ENCODE assay signal across 28 cellular contexts in the genomic region with DNA sequence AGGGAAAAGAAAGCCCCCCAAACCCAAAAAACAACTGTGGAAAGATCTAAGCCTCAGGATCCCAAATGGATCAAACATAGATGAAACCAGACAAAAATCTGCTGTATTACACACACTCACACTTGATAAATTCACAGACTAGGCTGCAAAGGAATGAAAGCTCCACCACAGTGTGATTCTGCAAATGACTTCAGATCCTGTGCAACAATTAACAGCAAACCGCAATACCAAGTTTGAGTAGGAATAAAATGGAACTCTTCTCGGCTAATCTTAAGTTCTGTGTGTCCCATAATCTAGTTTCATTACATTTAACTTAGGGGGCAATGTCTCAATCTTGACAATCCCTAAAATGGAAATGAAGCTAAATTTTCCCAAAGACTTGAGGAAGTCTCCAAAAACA. TPM values are rescaled to one million over a fixed set of nuclear protein-coding genes. Genes with fewer than 3 reads are reported as not detected.
DNase-seq lines count a peak whose midpoint lies in the region; ATAC-seq and TF ChIP-seq lines count a peak whose summit lies in the region.
"Had no signal": no experiment of that assay in that cellular context is flagged by ENCODE, and none has a peak within 500 bp of the region (broad histone marks: within the 10 kb centered on the region; RNA-seq: fewer than 3 reads in every experiment).

No MANE protein-coding gene starts in this region.

- H3K36me3 Mint-ChIP-seq in activated naive CD4-positive, alpha-beta T cell treated with anti-CD3 and anti-CD28 coated beads, Interleukin-2, amount 50 U/mL, for 24 hours = peaks cover 36% of the 10 kb centered on the region
- H3K36me3 Mint-ChIP-seq in activated naive CD4-positive, alpha-beta T cell treated with anti-CD3 and anti-CD28 coated beads, Interleukin-2, amount 50 U/mL, for 72 hours = peaks cover 15 to 35% of the 10 kb centered on the region in 2 donors
- H3K36me3 Mint-ChIP-seq in IgD-negative memory B cell (peaks cover 9% of the 10 kb centered on the region), glutamatergic neuron (ENCODE audit: unreplicated experiment) (peaks cover 4% of the 10 kb centered on the region)
- H3K36me3 Mint-ChIP-seq in stimulated activated effector memory CD8-positive, alpha-beta T cell treated with anti-CD3 and anti-CD28 coated beads, Interleukin-12 subunit alpha, Interleukin-12 subunit beta, amount 100 ng/mL, for 72 hours = peaks cover 77% of the 10 kb centered on the region

- peak overlapping the region; percentile 66 for H3K27ac Mint-ChIP-seq in activated naive CD4-positive, alpha-beta T cell treated with anti-CD3 and anti-CD28 coated beads, Interleukin-2, amount 50 U/mL, for 24 hours
- H3K27ac Mint-ChIP-seq in activated naive CD4-positive, alpha-beta T cell treated with anti-CD3 and anti-CD28 coated beads, Interleukin-2, amount 50 U/mL, for 72 hours = peak overlapping the region in 1 of 2 donors; percentile 19
- H3K27ac Mint-ChIP-seq in IgD-negative memory B cell (peak overlapping the region; percentile 39 to 76 (median 65)), glutamatergic neuron (ENCODE audit: unreplicated experiment) (peak overlapping the region; percentile 17)
- peak overlapping the region; percentile 40 for H3K27ac Mint-ChIP-seq in stimulated activated effector memory CD8-positive, alpha-beta T cell treated with anti-CD3 and anti-CD28 coated beads, Interleukin-12 subunit alpha, Interleukin-12 subunit beta, amount 100 ng/mL, for 72 hours
- H3K27ac Mint-ChIP-seq: activated T-helper 2 cell treated with anti-CD3 and anti-CD28 coated beads, Interferon-gamma antibody, Interleukin-2, Interleukin-4, amounts not matched to agents 10 μg/mL and 5 μg/mL and 100 μg/mL, durations not matched to agents 14 hours and 24 hours and 36 hours had no signal

- H3K4me3 ChIP-seq in upper lobe of right lung = no peak overlapping the region
- H3K4me3 ChIP-seq: tibial nerve had no signal

- H3K9me3 ChIP-seq in upper lobe of right lung = no peaks in the 10 kb centered on the region
- H3K9me3 ChIP-seq: tibial nerve had no signal

- no peaks in the 10 kb centered on the region for H3K9me3 Mint-ChIP-seq in activated naive CD4-positive, alpha-beta T cell treated with anti-CD3 and anti-CD28 coated beads, Interleukin-2, amount 50 U/mL, for 24 hours
- no peaks in the 10 kb centered on the region for H3K9me3 Mint-ChIP-seq in activated naive CD4-positive, alpha-beta T cell treated with anti-CD3 and anti-CD28 coated beads, Interleukin-2, amount 50 U/mL, for 72 hours
- no peaks in the 10 kb centered on the region for H3K9me3 Mint-ChIP-seq in IgD-negative memory B cell
- peaks cover 3% of the 10 kb centered on the region for H3K9me3 Mint-ChIP-seq in glutamatergic neuron (ENCODE audit: unreplicated experiment)
- H3K9me3 Mint-ChIP-seq in stimulated activated effector memory CD8-positive, alpha-beta T cell treated with anti-CD3 and anti-CD28 coated beads, Interleukin-12 subunit alpha, Interleukin-12 subunit beta, amount 100 ng/mL, for 72 hours = no peaks in the 10 kb centered on the region
- H3K9me3 Mint-ChIP-seq: activated T-helper 2 cell treated with anti-CD3 and anti-CD28 coated beads, Interferon-gamma antibody, Interleukin-2, Interleukin-4, amounts not matched to agents 10 μg/mL and 5 μg/mL and 100 μg/mL, durations not matched to agents 14 hours and 24 hours and 36 hours had no signal

- H3K36me3 ChIP-seq in upper lobe of right lung = peaks cover 76% of the 10 kb centered on the region

- H3K4me1 ChIP-seq in upper lobe of right lung = peaks cover 3% of the 10 kb centered on the region

- peaks cover 19% of the 10 kb centered on the region for H3K4me1 Mint-ChIP-seq in activated naive CD4-positive, alpha-beta T cell treated with anti-CD3 and anti-CD28 coated beads, Interleukin-2, amount 50 U/mL, for 24 hours
- H3K4me1 Mint-ChIP-seq in IgD-negative memory B cell = peaks cover 0 to 4% (median 3%) of the 10 kb centered on the region in 3 donors
- no peaks in the 10 kb centered on the region for H3K4me1 Mint-ChIP-seq in glutamatergic neuron (ENCODE audit: low read depth, unreplicated experiment)
- peaks cover 13% of the 10 kb centered on the region for H3K4me1 Mint-ChIP-seq in stimulated activated effector memory CD8-positive, alpha-beta T cell treated with anti-CD3 and anti-CD28 coated beads, Interleukin-12 subunit alpha, Interleukin-12 subunit beta, amount 100 ng/mL, for 72 hours

- TF ChIP-seq CTCF in glutamatergic neuron (IDR thresholded peaks at IDR 0.05; ENCODE audit: partially characterized antibody, unreplicated experiment) (no peak), upper lobe of right lung (IDR thresholded peaks at IDR 0.05) (no peak)

- DNase-seq in activated naive CD4-positive, alpha-beta T cell treated with anti-CD3 and anti-CD28 coated beads, Interleukin-2, amount 50 U/mL, for 72 hours (ENCODE audit: low spot score in 2 of 2) = no peak
- DNase-seq in glutamatergic neuron (no peak), left lobe of liver (ENCODE audit: low spot score) (no peak), upper lobe of right lung (no peak), NCI-H2196 (lab: John Stamatoyannopoulos, UW; ENCODE audit: unreplicated experiment) (no peak)
- no peak for DNase-seq in stimulated activated effector memory CD8-positive, alpha-beta T cell treated with anti-CD3 and anti-CD28 coated beads, Interleukin-12 subunit alpha, Interleukin-12 subunit beta, amount 100 ng/mL, for 72 hours (ENCODE audit: low spot score in 2 of 2)
- DNase-seq: ACHN; activated CD8-positive, alpha-beta memory T cell treated with anti-CD3 and anti-CD28 coated beads, Interleukin-2, amount 50 U/mL, for 4 hours; activated naive CD4-positive, alpha-beta T cell treated with anti-CD3 and anti-CD28 coated beads, Interleukin-2, amount 50 U/mL, for 16 hours; anterior cingulate cortex; DMS79; effector CD4-positive, alpha-beta T cell; erythroblast; HCEC 1CT; Kasumi-1; NCI-H146; NCI-H2107; NCI-H446; NCI-H748 treated with DMSO at 0.1 percent for 48 hours; occipital lobe; SHP77 treated with DMSO at 0.1 percent for 48 hours; stimulated activated CD4-positive, alpha-beta T cell treated with anti-CD3 and anti-CD28 coated beads, Interleukin-4, amount 100 ng/mL, for 1 hour; T-helper 9 cell; WERI-Rb-1 had no signal

- no peak for ATAC-seq in activated naive CD4-positive, alpha-beta T cell treated with anti-CD3 and anti-CD28 coated beads, Interleukin-2, amount 50 U/mL, for 72 hours
- ATAC-seq in stimulated activated effector memory CD8-positive, alpha-beta T cell treated with anti-CD3 and anti-CD28 coated beads, Interleukin-12 subunit alpha, Interleukin-12 subunit beta, amount 100 ng/mL, for 72 hours = no peak
- ATAC-seq in left lobe of liver = no peak
- no peak for ATAC-seq in upper lobe of right lung

- intact Hi-C loops in upper lobe of right lung (cut with DNase I) = no loop called here

- no peak overlapping the region for H3K27ac ChIP-seq in upper lobe of right lung
- H3K27ac ChIP-seq: tibial nerve, WERI-Rb-1 had no signal

- H3K4me3 Mint-ChIP-seq in activated naive CD4-positive, alpha-beta T cell treated with anti-CD3 and anti-CD28 coated beads, Interleukin-2, amount 50 U/mL, for 24 hours = no peak overlapping the region
- no peak overlapping the region for H3K4me3 Mint-ChIP-seq in IgD-negative memory B cell
- no peak overlapping the region for H3K4me3 Mint-ChIP-seq in glutamatergic neuron (ENCODE audit: unreplicated experiment)
- H3K4me3 Mint-ChIP-seq in stimulated activated effector memory CD8-positive, alpha-beta T cell treated with anti-CD3 and anti-CD28 coated beads, Interleukin-12 subunit alpha, Interleukin-12 subunit beta, amount 100 ng/mL, for 72 hours = no peak overlapping the region

- H3K27me3 Mint-ChIP-seq in activated naive CD4-positive, alpha-beta T cell treated with anti-CD3 and anti-CD28 coated beads, Interleukin-2, amount 50 U/mL, for 24 hours = no peaks in the 10 kb centered on the region
- H3K27me3 Mint-ChIP-seq in IgD-negative memory B cell (no peaks in the 10 kb centered on the region), glutamatergic neuron (ENCODE audit: unreplicated experiment) (no peaks in the 10 kb centered on the region)

- H3K27me3 ChIP-seq in upper lobe of right lung = no peaks in the 10 kb centered on the region
- H3K27me3 ChIP-seq: tibial nerve had no signal

RNA-seq across cellular contexts. Expression of gene CLK1, which starts 11.9 kb away (rescaled TPM):
- 100 to 1,000 TPM; 138 to 261 TPM for total RNA-seq in activated naive CD4-positive, alpha-beta T cell treated with anti-CD3 and anti-CD28 coated beads, Interleukin-2, amount 50 U/mL, for 72 hours
- 83.8 TPM for polyA plus RNA-seq in IgD-negative memory B cell
- 141 TPM for total RNA-seq in glutamatergic neuron (ENCODE audit: unreplicated experiment)
- 45.6 TPM for total RNA-seq in left lobe of liver
- 108 TPM for total RNA-seq in upper lobe of right lung

RNA-seq across cellular contexts. Expression of gene PPIL3, which starts 36.3 kb away (rescaled TPM):
- 10 to 100 TPM; 62.8 to 86.4 TPM for total RNA-seq in activated naive CD4-positive, alpha-beta T cell treated with anti-CD3 and anti-CD28 coated beads, Interleukin-2, amount 50 U/mL, for 72 hours
- 33.1 TPM for polyA plus RNA-seq in IgD-negative memory B cell
- total RNA-seq in glutamatergic neuron (ENCODE audit: unreplicated experiment) = 44.9 TPM
- 19.3 TPM for total RNA-seq in left lobe of liver
- total RNA-seq in upper lobe of right lung = 31.2 TPM

RNA-seq across cellular contexts. Expression of gene NIF3L1, which starts 36.6 kb away (rescaled TPM):
- total RNA-seq in activated naive CD4-positive, alpha-beta T cell treated with anti-CD3 and anti-CD28 coated beads, Interleukin-2, amount 50 U/mL, for 72 hours = 10 to 100 TPM; 17.2 to 36.7 TPM
- polyA plus RNA-seq in IgD-negative memory B cell = 16.4 TPM
- 19.7 TPM for total RNA-seq in glutamatergic neuron (ENCODE audit: unreplicated experiment)
- 11.6 TPM for total RNA-seq in left lobe of liver
- 13.8 TPM for total RNA-seq in upper lobe of right lung

RNA-seq across cellular contexts. Expression of gene BZW1, which starts 40.9 kb away (rescaled TPM):
- total RNA-seq in activated naive CD4-positive, alpha-beta T cell treated with anti-CD3 and anti-CD28 coated beads, Interleukin-2, amount 50 U/mL, for 72 hours = 100 to 1,000 TPM; 492 to 527 TPM
- polyA plus RNA-seq in IgD-negative memory B cell = 140 TPM
- 232 TPM for total RNA-seq in glutamatergic neuron (ENCODE audit: unreplicated experiment)
- total RNA-seq in left lobe of liver = 193 TPM
- total RNA-seq in upper lobe of right lung = 158 TPM
